ENCODE assay signal across 17 cellular contexts in genomic region chr4:105930696-105931095, GRCh38. TPM values are rescaled to one million over a fixed set of nuclear protein-coding genes. Genes with fewer than 3 reads are reported as not detected.
DNase-seq lines count a peak whose midpoint lies in the region; ATAC-seq, FAIRE-seq and TF ChIP-seq lines count a peak whose summit lies in the region.
"Had no signal": no experiment of that assay in that cellular context is flagged by ENCODE, and none has a peak within 500 bp of the region (broad histone marks: within the 10 kb centered on the region; RNA-seq: fewer than 3 reads in every experiment).

No MANE protein-coding gene starts in this region.

- H3K36me3 ChIP-seq in kidney (ENCODE audit: control insufficient read depth in 1 of 2, insufficient read depth in 2 of 2, low read length in 2 of 2) (no peaks in the 10 kb centered on the region), lung (ENCODE audit: control insufficient read depth in 2 of 2, insufficient read depth in 2 of 2, low read length in 2 of 2) (no peaks in the 10 kb centered on the region)
- H3K36me3 ChIP-seq: BLaER1, HAP-1 had no signal

- peak; percentile 15 for FAIRE-seq in kidney (lab: Jason Lieb, UNC)
- FAIRE-seq: GM12878 had no signal

- no peaks in the 10 kb centered on the region for H3K27me3 ChIP-seq in lung (ENCODE audit: control insufficient read depth, insufficient read depth)
- H3K27me3 ChIP-seq: BLaER1 had no signal

- H3K4me1 ChIP-seq in kidney (ENCODE audit: control insufficient read depth in 1 of 2, insufficient read depth in 1 of 2, low read depth in 1 of 2, low read length in 2 of 2): peaks cover 0 to 4% of the 10 kb centered on the region in 2 donors
- no peaks in the 10 kb centered on the region for H3K4me1 ChIP-seq in lung (ENCODE audit: control insufficient read depth in 2 of 2, insufficient read depth in 2 of 2, low read length in 2 of 2)
- H3K4me1 ChIP-seq: BLaER1, HAP-1 had no signal

- no peak for TF ChIP-seq CTCF in 22Rv1 (IDR thresholded peaks at IDR 0.05)
- TF ChIP-seq CTCF in kidney (IDR thresholded peaks at IDR 0.05; ENCODE audit: borderline replicate concordance, extremely low read depth, insufficient read depth): no peak
- TF ChIP-seq CTCF in lung (IDR thresholded peaks at IDR 0.05; ENCODE audit: control extremely low read depth, extremely low read depth): no peak

- H3K9me3 ChIP-seq in kidney (ENCODE audit: control insufficient read depth in 1 of 2, low read length in 2 of 2): no peaks in the 10 kb centered on the region
- H3K9me3 ChIP-seq in lung (ENCODE audit: control insufficient read depth in 2 of 2, insufficient read depth in 1 of 2, low read length in 1 of 2): peaks cover 0 to 4% of the 10 kb centered on the region in 2 donors
- H3K9me3 ChIP-seq: BLaER1, HAP-1 had no signal

- no peak overlapping the region for H3K9ac ChIP-seq in kidney (ENCODE audit: low read length in 2 of 2)
- H3K9ac ChIP-seq: BLaER1 had no signal

- H3K4me3 ChIP-seq in kidney (ENCODE audit: low read length in 2 of 2) (no peak overlapping the region), lung (no peak overlapping the region)
- H3K4me3 ChIP-seq: BLaER1, GM12878, HAP-1 had no signal

- peak; percentile 53 for ATAC-seq in lung (ENCODE audit: insufficient read depth, low FRiP score)
- ATAC-seq in stimulated activated naive CD8-positive, alpha-beta T cell treated with anti-CD3 and anti-CD28 coated beads, Interleukin-15, Interleukin-2, amounts not matched to agents 100 U/mL and 50 U/mL, for 24 hours: no peak
- ATAC-seq: GM12878 had no signal

- 70 to 87% methylated on average over 2 of the region's 2 CpGs for WGBS in lung, 2 donors

- DNase-seq in kidney (no peak), lung (ENCODE audit: low spot score) (no peak), renal cortical epithelial cell (ENCODE audit: low read depth) (peak; percentile 64), NCI-H82 treated with DMSO at 0.1 percent for 48 hours (lab: John Stamatoyannopoulos, UW; ENCODE audit: unreplicated experiment) (no peak), HUDEP-2 (lab: John Stamatoyannopoulos, UW; ENCODE audit: unreplicated experiment in 76 of 76) (no peak)
- no peak for DNase-seq in activated CD8-positive, alpha-beta memory T cell treated with anti-CD3 and anti-CD28 coated beads, Interleukin-2, amount 50 U/mL, for 48 hours
- no peak for DNase-seq in stimulated activated naive CD8-positive, alpha-beta T cell treated with anti-CD3 and anti-CD28 coated beads, Interleukin-15, Interleukin-2, amounts not matched to agents 100 U/mL and 50 U/mL, for 24 hours
- DNase-seq: 8988T; CD4-positive, alpha-beta memory T cell; DMS79 treated with DMSO at 0.1 percent for 48 hours; GF-D8 had no signal

- intact Hi-C loops in kidney (cut with DNase I): no loop called here

- H3K27ac ChIP-seq in 22Rv1 (peak overlapping the region; percentile 14; the same call in 1 of the 2 replicates), kidney (ENCODE audit: low read depth in 2 of 2, low read length in 2 of 2) (no peak overlapping the region), lung (ENCODE audit: low read depth in 1 of 2, low read length in 1 of 2) (no peak overlapping the region)
- H3K27ac ChIP-seq: BLaER1 had no signal

RNA-seq across cellular contexts. Expression of gene NPNT, which starts 35.4 kb away (rescaled TPM):
- total RNA-seq in kidney: 78.3 TPM
- polyA plus RNA-seq in kidney (ENCODE audit: insufficient read depth, low read depth, low replicate concordance): 117 TPM
- total RNA-seq in lung: 100 to 1,000 TPM; 160 TPM
- polyA plus RNA-seq in lung: 100 to 1,000 TPM in 1 of 2 donors, 10 to 100 TPM in 1; 41.0 to 140 TPM
- total RNA-seq in renal cortical epithelial cell: 10.3 and 47.2 TPM in 2 replicates
- total RNA-seq: CD4-positive, alpha-beta memory T cell had no signal
- polyA plus RNA-seq: AG04450; CD14-positive monocyte; CD4-positive, alpha-beta memory T cell had no signal
